26 cellular contexts compared by ENCODE assay signal in genomic region chrX:28225508-28225907, GRCh38.
"Had no signal": no experiment of that assay in that cellular context is flagged by ENCODE, and none has a peak within 500 bp of the region (broad histone marks: within the 10 kb centered on the region; RNA-seq: fewer than 3 reads in every experiment).

No MANE protein-coding gene starts in this region.

- H3K4me3 ChIP-seq: ascending aorta, breast epithelium, left ventricle myocardium inferior, ovary, prostate gland, right atrium auricular region, tibial nerve had no signal

- ATAC-seq: naive thymus-derived CD4-positive, alpha-beta T cell had no signal

- H3K4me3 Mint-ChIP-seq: activated CD4-positive, alpha-beta memory T cell treated with anti-CD3 and anti-CD28 coated beads for 36 hours; activated CD4-positive, alpha-beta T cell treated with anti-CD3 and anti-CD28 coated beads, Interleukin-2, amount 10 ng/mL, durations not matched to agents 24 days and 14 days; activated naive CD4-positive, alpha-beta T cell treated with anti-CD3 and anti-CD28 coated beads for 36 hours; activated naive CD8-positive, alpha-beta T cell treated with anti-CD3 and anti-CD28 coated beads, Interleukin-2, amount 10 ng/mL, durations not matched to agents 7 days and 5 days; activated T-helper 1 cell treated with anti-CD3 and anti-CD28 coated beads, Interleukin-12 subunit alpha, Interleukin-12 subunit beta, Interleukin-2, Interleukin-4 antibody, amounts not matched to agents 30 ng/mL and 10 ng/mL and 1 ng/mL, durations not matched to agents 14 hours and 24 hours and 36 hours; immature natural killer cell; naive thymus-derived CD4-positive, alpha-beta T cell had no signal

- H3K9me3 Mint-ChIP-seq: activated naive CD4-positive, alpha-beta T cell treated with anti-CD3 and anti-CD28 coated beads for 36 hours; activated naive CD8-positive, alpha-beta T cell treated with anti-CD3 and anti-CD28 coated beads, Interleukin-2, amount 10 ng/mL, durations not matched to agents 7 days and 5 days; activated T-helper 1 cell treated with anti-CD3 and anti-CD28 coated beads, Interleukin-12 subunit alpha, Interleukin-12 subunit beta, Interleukin-2, Interleukin-4 antibody, amounts not matched to agents 30 ng/mL and 10 ng/mL and 1 ng/mL, durations not matched to agents 14 hours and 24 hours and 36 hours had no signal

- H3K27me3 ChIP-seq: ascending aorta, breast epithelium, ovary, right atrium auricular region, tibial nerve had no signal

- H3K27ac ChIP-seq: ascending aorta, breast epithelium, left ventricle myocardium inferior, ovary, prostate gland, right atrium auricular region, tibial nerve had no signal

- H3K9me3 ChIP-seq: ascending aorta, breast epithelium, left ventricle myocardium inferior, ovary, prostate gland, right atrium auricular region, tibial nerve had no signal

- FAIRE-seq: endothelial cell of umbilical vein had no signal

- DNase-seq: activated CD4-positive, alpha-beta memory T cell treated with anti-CD3 and anti-CD28 coated beads for 36 hours; activated CD4-positive, alpha-beta T cell treated with anti-CD3 and anti-CD28 coated beads, Interleukin-2, amount 10 ng/mL, durations not matched to agents 24 days and 14 days; activated CD4-positive, CD25-positive, alpha-beta regulatory T cell treated with anti-CD3 and anti-CD28 coated beads, Interleukin-2, amount 50 U/mL, for 72 hours; activated CD8-positive, alpha-beta memory T cell treated with anti-CD3 and anti-CD28 coated beads, Interleukin-2, amount 50 U/mL, for 4 hours; activated effector memory CD4-positive, alpha-beta T cell treated with anti-CD3 and anti-CD28 coated beads, Interleukin-2, amount 50 U/mL, for 16 hours; activated naive CD4-positive, alpha-beta T cell treated with anti-CD3 and anti-CD28 coated beads for 36 hours; activated naive CD8-positive, alpha-beta T cell treated with anti-CD3 and anti-CD28 coated beads, Interleukin-2, amount 10 ng/mL, durations not matched to agents 7 days and 5 days; activated T-cell treated with anti-CD3 and anti-CD28 coated beads, Interleukin-2, amount 50 U/mL, for 1 hour; central memory CD4-positive, alpha-beta T cell; head of caudate nucleus; hypothalamus; immature natural killer cell; left ventricle myocardium inferior; mammary epithelial cell; naive thymus-derived CD4-positive, alpha-beta T cell; ovary; stimulated activated CD4-positive, alpha-beta T cell treated with anti-CD3 and anti-CD28 coated beads, Interleukin-2, amount 100 ng/mL, for 48 hours; stimulated activated naive CD4-positive, alpha-beta T cell treated with Interleukin-2 at 50 U/mL for 16 hours; T-helper 2 cell had no signal

- H3K27me3 Mint-ChIP-seq: activated CD4-positive, alpha-beta memory T cell treated with anti-CD3 and anti-CD28 coated beads for 36 hours; activated CD4-positive, alpha-beta T cell treated with anti-CD3 and anti-CD28 coated beads, Interleukin-2, amount 10 ng/mL, durations not matched to agents 24 days and 14 days; activated naive CD8-positive, alpha-beta T cell treated with anti-CD3 and anti-CD28 coated beads, Interleukin-2, amount 10 ng/mL, durations not matched to agents 7 days and 5 days; naive thymus-derived CD4-positive, alpha-beta T cell had no signal

- H3K36me3 ChIP-seq: ascending aorta, breast epithelium, left ventricle myocardium inferior, ovary, prostate gland, right atrium auricular region, tibial nerve had no signal

- H3K4me1 ChIP-seq: ascending aorta, breast epithelium, left ventricle myocardium inferior, prostate gland, right atrium auricular region, tibial nerve had no signal

- H3K36me3 Mint-ChIP-seq: activated CD4-positive, alpha-beta memory T cell treated with anti-CD3 and anti-CD28 coated beads for 36 hours; activated naive CD8-positive, alpha-beta T cell treated with anti-CD3 and anti-CD28 coated beads, Interleukin-2, amount 10 ng/mL, durations not matched to agents 7 days and 5 days; immature natural killer cell; naive thymus-derived CD4-positive, alpha-beta T cell had no signal

- H3K4me1 Mint-ChIP-seq: activated CD4-positive, alpha-beta T cell treated with anti-CD3 and anti-CD28 coated beads, Interleukin-2, amount 10 ng/mL, durations not matched to agents 24 days and 14 days; activated naive CD8-positive, alpha-beta T cell treated with anti-CD3 and anti-CD28 coated beads, Interleukin-2, amount 10 ng/mL, durations not matched to agents 7 days and 5 days; immature natural killer cell; naive thymus-derived CD4-positive, alpha-beta T cell had no signal

- H3K27ac Mint-ChIP-seq: activated CD4-positive, alpha-beta memory T cell treated with anti-CD3 and anti-CD28 coated beads for 36 hours; activated CD4-positive, alpha-beta T cell treated with anti-CD3 and anti-CD28 coated beads, Interleukin-2, amount 10 ng/mL, durations not matched to agents 24 days and 14 days; activated naive CD4-positive, alpha-beta T cell treated with anti-CD3 and anti-CD28 coated beads for 36 hours; activated naive CD8-positive, alpha-beta T cell treated with anti-CD3 and anti-CD28 coated beads, Interleukin-2, amount 10 ng/mL, durations not matched to agents 7 days and 5 days; activated T-helper 1 cell treated with anti-CD3 and anti-CD28 coated beads, Interleukin-12 subunit alpha, Interleukin-12 subunit beta, Interleukin-2, Interleukin-4 antibody, amounts not matched to agents 30 ng/mL and 10 ng/mL and 1 ng/mL, durations not matched to agents 14 hours and 24 hours and 36 hours; immature natural killer cell; naive thymus-derived CD4-positive, alpha-beta T cell had no signal
